19 cellular contexts compared by ENCODE assay signal in genomic region chr1:59066231-59066630, GRCh38.
DNase-seq lines count a peak whose midpoint lies in the region; ATAC-seq, FAIRE-seq and TF ChIP-seq lines count a peak whose summit lies in the region.
"Had no signal": no experiment of that assay in that cellular context is flagged by ENCODE, and none has a peak within 500 bp of the region (broad histone marks: within the 10 kb centered on the region; RNA-seq: fewer than 3 reads in every experiment).

No MANE protein-coding gene starts in this region.

- TF ChIP-seq CTCF in HepG2 (CRISPR knock-in tag; IDR thresholded peaks at IDR 0.05), result no peak
- TF ChIP-seq CTCF in right lobe of liver (IDR thresholded peaks at IDR 0.05), result no peak
- no peak for TF ChIP-seq CTCF in epithelial cell of proximal tubule (conservative IDR thresholded peaks at IDR 0.05; ENCODE audit: low read depth, low read length)

- H4K91ac ChIP-seq in mesenchymal stem cell (ENCODE audit: low read length), result no peak overlapping the region

- in situ Hi-C loops in HepG2 (cut with HindIII; ENCODE audit: extremely low pct_ligation_motif_present, low pct_unique_long_range_greater_than_20kb), result no loop called here

- no peaks in the 10 kb centered on the region for H3K79me2 ChIP-seq in HepG2 (ENCODE audit: insufficient read depth, low read length)

- H3K14ac ChIP-seq in mesenchymal stem cell (ENCODE audit: low read length in 2 of 2), result no peak overlapping the region

- no peak for DNase-seq in HepG2 (ENCODE audit: low spot score)
- no peak for DNase-seq in right lobe of liver
- DNase-seq in epithelial cell of proximal tubule (ENCODE audit: low read depth), result peak; percentile 53
- no peak for DNase-seq in mesenchymal stem cell
- DNase-seq in occipital lobe (lab: John Stamatoyannopoulos, UW), result no peak
- DNase-seq in T-helper 9 cell, result no peak
- DNase-seq in activated CD4-positive, alpha-beta T cell treated with anti-CD3 and anti-CD28 coated beads for 1 hour, result no peak
- DNase-seq: AML-193; Calu3; CD8-positive, alpha-beta T cell; DND-41; EL; HCEC 1CT; KG1 had no signal

- POLR2A ChIA-PET in HepG2 (lab: Yijun Ruan, JAX), result no interaction called here

- BruUV-seq in HepG2 (replicated peaks; lab: Mats Ljungman, UMichigan), result no TSS peak

- H3K9me3 ChIP-seq in HepG2 (ENCODE audit: low read length), result no peaks in the 10 kb centered on the region
- no peaks in the 10 kb centered on the region for H3K9me3 ChIP-seq in right lobe of liver
- H3K9me3 ChIP-seq in mesenchymal stem cell (ENCODE audit: control insufficient read depth, low read length), result peaks cover 13% of the 10 kb centered on the region
- H3K9me3 ChIP-seq: A549 had no signal

- H2BK120ac ChIP-seq in mesenchymal stem cell (ENCODE audit: low read depth, low read length), result no peak overlapping the region

- H3K79me1 ChIP-seq in mesenchymal stem cell (replicated peaks; ENCODE audit: low read length, poor library complexity, severe bottlenecking), result no peaks in the 10 kb centered on the region

- H3K27me3 ChIP-seq in HepG2 (ENCODE audit: control insufficient read depth in 1 of 2, insufficient read depth in 2 of 2, low read length in 2 of 2) (no peaks in the 10 kb centered on the region; a peak in 1 of 5 replicates), right lobe of liver (no peaks in the 10 kb centered on the region), mesenchymal stem cell (ENCODE audit: control insufficient read depth in 1 of 2, insufficient read depth in 1 of 2, low read length in 2 of 2) (no peaks in the 10 kb centered on the region)

- 0% methylated on average over 2 of the region's 2 CpGs for WGBS in HepG2 (ENCODE audit: low lambda C conversion rate)
- 46% methylated on average over 2 of the region's 2 CpGs for WGBS in right lobe of liver (ENCODE audit: insufficient coverage, low coverage, low lambda C conversion rate, missing lambda C conversion rate)
- WGBS in mesenchymal stem cell, result 83% methylated on average over 2 of the region's 2 CpGs

- no peak overlapping the region for H2BK15ac ChIP-seq in mesenchymal stem cell (ENCODE audit: low read depth, poor library complexity, severe bottlenecking)

- no peak overlapping the region for H4K8ac ChIP-seq in mesenchymal stem cell (ENCODE audit: low read length)

- CTCF ChIA-PET in HepG2 (lab: Yijun Ruan, JAX; ENCODE audit: low intra/inter-chr PET ratio, low total read pairs), result no interaction called here

- H3K4ac ChIP-seq in mesenchymal stem cell (ENCODE audit: low read depth in 1 of 2, low read length in 2 of 2), result no peak overlapping the region

- no peak overlapping the region; the same call in 1 of the 2 replicates for H3K4me2 ChIP-seq in HepG2 (ENCODE audit: low read depth, low read length)
- no peak overlapping the region for H3K4me2 ChIP-seq in mesenchymal stem cell (ENCODE audit: low read length, poor library complexity, severe bottlenecking)
- H3K4me2 ChIP-seq: A549 had no signal

- H2AFZ ChIP-seq in HepG2 (ENCODE audit: low read length) (no peak overlapping the region), mesenchymal stem cell (ENCODE audit: low read depth, low read length) (no peak overlapping the region)

- FAIRE-seq in HepG2 (lab: Jason Lieb, UNC), result no peak
- FAIRE-seq: A549, GM12878, HTR-8/SVneo had no signal

- H3K36me3 ChIP-seq in HepG2 (replicated peaks in 1 of 2; ENCODE audit: control insufficient read depth in 1 of 2, insufficient read depth in 2 of 2, low read length in 2 of 2) (no peaks in the 10 kb centered on the region), right lobe of liver (no peaks in the 10 kb centered on the region), mesenchymal stem cell (ENCODE audit: control insufficient read depth in 1 of 2, insufficient read depth in 2 of 2, low read depth in 1 of 2, low read length in 2 of 2) (no peaks in the 10 kb centered on the region)

- H3K27ac ChIP-seq in HepG2 (ENCODE audit: extremely low read length, insufficient read depth, low read length) (no peak overlapping the region), right lobe of liver (no peak overlapping the region), mesenchymal stem cell (ENCODE audit: low read length, poor library complexity, severe bottlenecking) (peak overlapping the region; percentile 93)
- H3K27ac ChIP-seq: 22Rv1, A549, C4-2B had no signal

- H4K20me1 ChIP-seq in HepG2 (ENCODE audit: insufficient read depth, low read length), result no peaks in the 10 kb centered on the region

- no peak for TF ChIP-seq RAD21 in HepG2 (CRISPR knock-in tag; IDR thresholded peaks at IDR 0.05)

- TF ChIP-seq POLR2A in HepG2 (IDR thresholded peaks at IDR 0.05; ENCODE audit: insufficient read depth in 1 of 2, low read depth in 2 of 2, low read length in 2 of 2), result no peak
- TF ChIP-seq POLR2A in right lobe of liver (IDR thresholded peaks at IDR 0.05), result no peak

- ATAC-seq in HepG2 (peak; percentile 57; the same call in 2 of the 3 replicates), right lobe of liver (no peak)
- ATAC-seq: A549; CD8-positive, alpha-beta T cell; GM12878 had no signal

- TF ChIP-seq EP300 in HepG2 (IDR thresholded peaks at IDR 0.05; ENCODE audit: low read depth in 2 of 2, low read length in 2 of 2) (no peak), HepG2 (CRISPR knock-in tag; IDR thresholded peaks at IDR 0.05; ENCODE audit: borderline replicate concordance) (no peak)

- H3K4me1 ChIP-seq in HepG2 (ENCODE audit: insufficient read depth, low read length), result peaks cover 43% of the 10 kb centered on the region
- H3K4me1 ChIP-seq in right lobe of liver, result peaks cover 0 to 9% (median 0%) of the 10 kb centered on the region in 4 donors
- peaks cover 10% of the 10 kb centered on the region for H3K4me1 ChIP-seq in mesenchymal stem cell (ENCODE audit: control insufficient read depth, insufficient read depth, low read depth, low read length)

- no peak overlapping the region for H3K9ac ChIP-seq in HepG2 (ENCODE audit: insufficient read depth, low read depth, low read length)
- no peak overlapping the region for H3K9ac ChIP-seq in mesenchymal stem cell (ENCODE audit: low read length)

- no peak overlapping the region for H3K4me3 ChIP-seq in HepG2 (replicated peaks in 1 of 3; ENCODE audit: insufficient read depth in 1 of 3, low read depth in 2 of 3, low read length in 3 of 3)
- H3K4me3 ChIP-seq in right lobe of liver, result no peak overlapping the region
- no peak overlapping the region for H3K4me3 ChIP-seq in epithelial cell of proximal tubule (ENCODE audit: low read depth, low read length)
- H3K4me3 ChIP-seq in mesenchymal stem cell (ENCODE audit: insufficient read depth in 1 of 2, low read depth in 1 of 2, low read length in 2 of 2), result no peak overlapping the region
- H3K4me3 ChIP-seq: A549, GM12878 had no signal

- no peak overlapping the region for H3K23ac ChIP-seq in mesenchymal stem cell (ENCODE audit: low read length in 2 of 2)

- H3K18ac ChIP-seq in mesenchymal stem cell (ENCODE audit: low read depth in 1 of 2, low read length in 2 of 2), result no peak overlapping the region

- H2AK5ac ChIP-seq in mesenchymal stem cell (ENCODE audit: low read length, severe bottlenecking), result peak overlapping the region; percentile 98

- intact Hi-C loops in HepG2 (cut with micrococcal nuclease; ENCODE audit: unreplicated experiment) (no loop called here), right lobe of liver (cut with DNase I) (no loop called here)

- peak overlapping the region in 1 of 2 experiments; percentile 31 for H2BK12ac ChIP-seq in mesenchymal stem cell (ENCODE audit: low read length in 2 of 2)

- peak overlapping the region; percentile 85 for H2BK5ac ChIP-seq in mesenchymal stem cell (ENCODE audit: low read depth, low read length, poor library complexity, severe bottlenecking)

TF ChIP-seq in HepG2, 621 proteins besides CTCF, POLR2A, EP300 and RAD21:
- no peak for TF ChIP-seq SCMH1 (CRISPR knock-in tag; IDR thresholded peaks at IDR 0.05; ENCODE audit: borderline replicate concordance)
- TF ChIP-seq ZNF331 (CRISPR knock-in tag; IDR thresholded peaks at IDR 0.05), result no peak
- no peak for TF ChIP-seq ZNF10 (CRISPR knock-in tag; IDR thresholded peaks at IDR 0.05; ENCODE audit: borderline replicate concordance, low read depth)
- no peak for TF ChIP-seq KAT8 (CRISPR knock-in tag; IDR thresholded peaks at IDR 0.05)
- TF ChIP-seq, protein P1, sequence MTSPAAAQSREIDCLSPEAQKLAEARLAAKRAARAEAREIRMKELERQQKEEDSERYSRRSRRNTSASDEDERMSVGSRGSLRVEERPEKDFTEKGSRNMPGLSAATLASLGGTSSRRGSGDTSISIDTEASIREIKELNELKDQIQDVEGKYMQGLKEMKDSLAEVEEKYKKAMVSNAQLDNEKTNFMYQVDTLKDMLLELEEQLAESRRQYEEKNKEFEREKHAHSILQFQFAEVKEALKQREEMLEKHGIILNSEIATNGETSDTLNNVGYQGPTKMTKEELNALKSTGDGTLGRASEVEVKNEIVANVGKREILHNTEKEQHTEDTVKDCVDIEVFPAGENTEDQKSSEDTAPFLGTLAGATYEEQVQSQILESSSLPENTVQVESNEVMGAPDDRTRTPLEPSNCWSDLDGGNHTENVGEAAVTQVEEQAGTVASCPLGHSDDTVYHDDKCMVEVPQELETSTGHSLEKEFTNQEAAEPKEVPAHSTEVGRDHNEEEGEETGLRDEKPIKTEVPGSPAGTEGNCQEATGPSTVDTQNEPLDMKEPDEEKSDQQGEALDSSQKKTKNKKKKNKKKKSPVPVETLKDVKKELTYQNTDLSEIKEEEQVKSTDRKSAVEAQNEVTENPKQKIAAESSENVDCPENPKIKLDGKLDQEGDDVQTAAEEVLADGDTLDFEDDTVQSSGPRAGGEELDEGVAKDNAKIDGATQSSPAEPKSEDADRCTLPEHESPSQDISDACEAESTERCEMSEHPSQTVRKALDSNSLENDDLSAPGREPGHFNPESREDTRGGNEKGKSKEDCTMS (CRISPR knock-in tag; conservative IDR thresholded peaks at IDR 0.05), result no peak
- TF ChIP-seq ZBTB21 (CRISPR knock-in tag; IDR thresholded peaks at IDR 0.05), result no peak
- 0 out of 2 replicates have a peak, but pooled peaks have one; percentile 11 for TF ChIP-seq HNF1B (CRISPR knock-in tag; IDR thresholded peaks at IDR 0.05)
